27 cellular contexts compared by ENCODE assay signal in the genomic region with DNA sequence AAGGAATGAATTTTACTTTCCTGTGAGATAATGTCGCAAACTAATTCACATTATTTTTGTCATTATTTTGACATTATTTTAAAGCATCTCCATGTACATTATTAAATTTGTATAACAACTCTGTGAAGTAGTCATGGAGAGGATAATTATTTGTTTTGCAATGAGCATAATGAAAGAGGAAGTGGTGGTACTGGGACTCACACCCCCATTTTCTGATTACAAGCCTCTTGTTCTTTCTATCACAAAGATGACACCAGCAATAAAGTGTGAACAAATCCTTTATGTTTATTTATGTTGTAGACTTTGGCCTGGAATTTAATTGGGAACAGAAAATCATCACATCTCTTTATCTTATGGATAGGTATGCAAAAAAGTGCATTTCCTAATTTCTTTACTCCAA.
"Had no signal": no experiment of that assay in that cellular context is flagged by ENCODE, and none has a peak within 500 bp of the region (broad histone marks: within the 10 kb centered on the region; RNA-seq: fewer than 3 reads in every experiment).

No MANE protein-coding gene starts in this region.

- ATAC-seq: activated naive CD4-positive, alpha-beta T cell treated with anti-CD3 and anti-CD28 coated beads, Interleukin-2, amount 50 U/mL, for 72 hours; activated T-cell treated with anti-CD3 and anti-CD28 coated beads, Interleukin-2, amount 50 U/mL, for 4 hours; body of pancreas; PC-3 had no signal

- DNase-seq: activated B cell treated with CpG ODN at 0.5 μM for 24 hours; activated CD4-positive, alpha-beta memory T cell treated with anti-CD3 and anti-CD28 coated beads for 36 hours; activated CD4-positive, alpha-beta T cell treated with anti-CD3 and anti-CD28 coated beads for 4 hours; activated CD4-positive, alpha-beta T cell treated with anti-CD3 and anti-CD28 coated beads, Interleukin-2, amount 50 U/mL, for 1 hour; activated CD4-positive, CD25-positive, alpha-beta regulatory T cell treated with anti-CD3 and anti-CD28 coated beads, Interleukin-2, amount 50 U/mL, for 72 hours; activated CD8-positive, alpha-beta memory T cell treated with anti-CD3 and anti-CD28 coated beads, Interleukin-2, amount 50 U/mL, for 4 hours; activated gamma-delta T cell treated with Interleukin-2 at 50 U/mL for 16 hours; activated naive CD4-positive, alpha-beta T cell treated with anti-CD3 and anti-CD28 coated beads for 36 hours; activated T-cell treated with anti-CD3 and anti-CD28 coated beads for 4 hours; activated T-cell treated with anti-CD3 and anti-CD28 coated beads, Interleukin-2, amount 50 U/mL, for 4 hours; adrenal gland; body of pancreas; caudate nucleus; cerebellar nuclear complex; cortex of kidney; NCI-H1105; NCI-H1417 treated with DMSO at 0.1 percent for 48 hours; NCI-H187 treated with DMSO at 0.1 percent for 48 hours; NCI-H226; NCI-H446 treated with DMSO at 0.1 percent for 48 hours; NCI-H524; NCI-H82; PC-3; Peyer's patch; RPMI8226; SHP77 treated with DMSO at 0.1 percent for 48 hours had no signal
